ENCODE assay signal across 13 cellular contexts in genomic region chr10:133235265-133235664, GRCh38. TPM values are rescaled to one million over a fixed set of nuclear protein-coding genes. Genes with fewer than 3 reads are reported as not detected.
A peak's percentile ranks its signal among the peaks of the same experiment; 100 is the strongest.
DNase-seq lines count a peak whose midpoint lies in the region; ATAC-seq and TF ChIP-seq lines count a peak whose summit lies in the region.
"Had no signal": no experiment of that assay in that cellular context is flagged by ENCODE, and none has a peak within 500 bp of the region (broad histone marks: within the 10 kb centered on the region; RNA-seq: fewer than 3 reads in every experiment).

No MANE protein-coding gene starts in this region.

- CTCF ChIA-PET in CD4-positive, alpha-beta T cell (lab: Charles Lee): no interaction called here

- H3K9me3 ChIP-seq in CD4-positive, alpha-beta T cell (ENCODE audit: control insufficient read depth, low read length): no peaks in the 10 kb centered on the region

- no peak for DNase-seq in CD4-positive, alpha-beta T cell
- DNase-seq in Right ventricle myocardium superior (peak; percentile 62), natural killer cell (no peak), AG20443 (ENCODE audit: low spot score) (no peak), NCI-H2081 (lab: John Stamatoyannopoulos, UW) (no peak), T-helper 1 cell (no peak)
- DNase-seq: HCEC 1CT, NCI-H2227 treated with DMSO at 0.1 percent for 48 hours, RPMI8226 had no signal

- ATAC-seq in CD4-positive, alpha-beta T cell (ENCODE audit: poor library complexity): no peak
- ATAC-seq in Right ventricle myocardium superior (ENCODE audit: poor library complexity) (peak; percentile 45), natural killer cell (peak; percentile 65 to 68 (median 66)), HG03442 (IDR thresholded peaks at IDR 0.05; ENCODE audit: unreplicated experiment) (no peak)
- ATAC-seq: esophagus mucosa had no signal

- peaks cover 61% of the 10 kb centered on the region for H3K27me3 Mint-ChIP-seq in CD4-positive, alpha-beta T cell
- peaks cover 25% of the 10 kb centered on the region for H3K27me3 Mint-ChIP-seq in IgD-negative memory B cell
- peaks cover 25 to 42% of the 10 kb centered on the region in 2 donors for H3K27me3 Mint-ChIP-seq in natural killer cell (ENCODE audit: low read depth in 2 of 2)

- no peaks in the 10 kb centered on the region for H3K9me3 Mint-ChIP-seq in CD4-positive, alpha-beta T cell
- no peaks in the 10 kb centered on the region for H3K9me3 Mint-ChIP-seq in IgD-negative memory B cell
- no peaks in the 10 kb centered on the region for H3K9me3 Mint-ChIP-seq in natural killer cell
- H3K9me3 Mint-ChIP-seq: nephron had no signal

- POLR2A ChIA-PET in CD4-positive, alpha-beta T cell (lab: Charles Lee): no interaction called here

- H3K27me3 ChIP-seq in CD4-positive, alpha-beta T cell (ENCODE audit: control insufficient read depth, insufficient read depth, low read length): peaks cover 52% of the 10 kb centered on the region

- H3K27ac ChIP-seq in CD4-positive, alpha-beta T cell (ENCODE audit: low read depth, low read length): no peak overlapping the region

- TF ChIP-seq CTCF in CD4-positive, alpha-beta T cell (IDR thresholded peaks at IDR 0.05): no peak
- TF ChIP-seq CTCF in natural killer cell (IDR thresholded peaks at IDR 0.05): no peak

- peaks cover 10% of the 10 kb centered on the region for H3K4me1 Mint-ChIP-seq in CD4-positive, alpha-beta T cell (ENCODE audit: low read depth)
- H3K4me1 Mint-ChIP-seq in IgD-negative memory B cell: peaks cover 0 to 10% (median 6%) of the 10 kb centered on the region in 3 donors
- peaks cover 0 to 21% of the 10 kb centered on the region in 2 donors for H3K4me1 Mint-ChIP-seq in natural killer cell
- H3K4me1 Mint-ChIP-seq: nephron had no signal

- H3K4me3 Mint-ChIP-seq in CD4-positive, alpha-beta T cell: peak overlapping the region; percentile 63
- peak overlapping the region; percentile 37 to 75 (median 54) for H3K4me3 Mint-ChIP-seq in IgD-negative memory B cell
- H3K4me3 Mint-ChIP-seq in natural killer cell: peak overlapping the region; percentile 73

- no peak overlapping the region for H3K27ac Mint-ChIP-seq in CD4-positive, alpha-beta T cell
- H3K27ac Mint-ChIP-seq in IgD-negative memory B cell: no peak overlapping the region
- H3K27ac Mint-ChIP-seq in natural killer cell: peak overlapping the region in 1 of 2 donors; percentile 64
- H3K27ac Mint-ChIP-seq: nephron had no signal

- intact Hi-C loops in CD4-positive, alpha-beta T cell (cut with DNase I, micrococcal nuclease): no loop called here
- intact Hi-C loops in Right ventricle myocardium superior (cut with DNase I): no loop called here
- intact Hi-C loops in natural killer cell (cut with micrococcal nuclease): no loop called here

- no peaks in the 10 kb centered on the region for H3K36me3 Mint-ChIP-seq in CD4-positive, alpha-beta T cell (ENCODE audit: low read depth)
- no peaks in the 10 kb centered on the region for H3K36me3 Mint-ChIP-seq in IgD-negative memory B cell
- H3K36me3 Mint-ChIP-seq in natural killer cell: no peaks in the 10 kb centered on the region

RNA-seq across cellular contexts. Expression of gene VENTX, which starts 2.4 kb away (rescaled TPM):
- under 1 TPM; 0.11 to 0.14 TPM for total RNA-seq in CD4-positive, alpha-beta T cell
- not detected for polyA plus RNA-seq in IgD-negative memory B cell
- total RNA-seq in Right ventricle myocardium superior (0.43 TPM), natural killer cell (1 to 10 TPM in 1 of 3 donors, under 1 TPM in 2; 0.48 to 4.1 (median 0.75) TPM)

RNA-seq across cellular contexts. Expression of gene UTF1, which starts 5.2 kb away (rescaled TPM):
- not detected for total RNA-seq in CD4-positive, alpha-beta T cell
- not detected for polyA plus RNA-seq in IgD-negative memory B cell
- total RNA-seq in Right ventricle myocardium superior (not detected), natural killer cell (under 1 TPM in 2 of 3 donors, not detected in 1; 0.31 to 0.33 TPM)
- total RNA-seq: esophagus mucosa had no signal

RNA-seq across cellular contexts. Expression of gene ADAM8, which starts 41.4 kb away (rescaled TPM):
- total RNA-seq in CD4-positive, alpha-beta T cell: 10 to 100 TPM; 95.6 to 95.9 TPM
- polyA plus RNA-seq in IgD-negative memory B cell: 70.9 TPM
- total RNA-seq in Right ventricle myocardium superior: 2.5 TPM
- total RNA-seq in natural killer cell: 100 to 1,000 TPM; 357 to 682 (median 425) TPM

Comparison
In these comparisons a context has a peak if more than half of its experiments do, and no peak if none do; other contexts are left out.
1. ATAC-seq: peak in Right ventricle myocardium superior (single experiment) and natural killer cell (3 of 3); none in CD4-positive, alpha-beta T cell (single experiment) and HG03442 (single experiment).
2. RNA of gene ADAM8, which starts 41.4 kb away (total RNA-seq): 357 to 682 TPM in natural killer cell and 95.6 to 95.9 TPM in CD4-positive, alpha-beta T cell; 2.5 TPM in Right ventricle myocardium superior (single experiment); every median in the first group is over 10 times any median in the second.
3. Peak in every context shown above with its lines, with median percentiles within 50 percentile points of each other: H3K4me3 Mint-ChIP-seq.